Comparison of ENCODE assay signal across 8 cellular contexts in the genomic region with DNA sequence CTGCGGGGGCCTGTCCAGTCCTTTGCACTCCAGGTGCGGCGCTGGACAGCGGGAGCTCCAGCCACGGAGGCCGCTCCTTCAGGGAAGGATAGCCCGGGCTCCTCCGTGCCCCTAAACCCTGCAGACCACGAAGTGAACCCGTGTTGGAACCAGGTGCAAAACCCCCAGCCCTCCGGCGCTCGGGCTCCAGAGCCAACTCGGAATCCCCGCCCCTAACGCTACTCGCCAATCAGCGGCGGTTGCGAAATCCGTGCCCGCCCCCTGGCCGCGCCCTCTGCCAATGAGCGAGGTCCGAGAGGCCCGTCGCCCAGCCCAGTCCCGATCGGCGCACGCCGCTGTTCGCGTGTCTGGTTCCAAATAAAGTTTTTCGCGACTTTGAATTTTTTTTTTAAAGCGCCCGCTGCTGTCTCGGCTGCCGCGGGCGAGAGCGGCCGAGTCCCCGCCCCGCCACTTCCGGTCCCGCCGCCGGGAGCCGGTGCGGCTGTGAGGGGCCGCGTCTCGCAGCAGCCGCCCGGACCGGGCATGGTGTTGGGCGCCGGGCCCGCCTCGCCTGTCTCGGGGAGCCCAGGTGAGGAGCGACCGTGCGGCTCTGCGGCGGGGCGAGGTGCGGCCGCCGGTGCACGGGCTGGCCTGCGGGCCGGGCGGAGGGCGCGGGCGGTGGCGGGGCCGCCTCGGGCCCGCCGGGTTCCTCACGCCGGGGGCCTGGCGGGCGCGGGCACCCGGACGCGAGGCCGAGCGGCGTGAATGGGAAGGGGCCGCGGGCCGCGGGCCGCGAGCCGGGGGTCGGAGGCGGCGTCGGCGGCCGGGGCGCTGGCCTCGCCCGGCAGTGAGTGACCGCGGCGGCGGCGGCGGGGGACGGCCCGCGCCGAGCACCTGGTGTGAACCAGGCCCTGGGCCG. TPM values are rescaled to one million over a fixed set of nuclear protein-coding genes. Genes with fewer than 3 reads are reported as not detected.
A peak's percentile ranks its signal among the peaks of the same experiment; 100 is the strongest.
DNase-seq lines count a peak whose midpoint lies in the region; ATAC-seq, FAIRE-seq and TF ChIP-seq lines count a peak whose summit lies in the region.

UBE2F (plus strand) TSS at position 450 of the 898 bp plus-strand sequence. CDS start 6,094 bp downstream, outside the sequence.

- peak; percentile 98 for DNase-seq in GM12892 (ENCODE audit: insufficient read length)
- peak; percentile 54 for DNase-seq in NCI-H1436 treated with DMSO at 0.1 percent for 48 hours (lab: John Stamatoyannopoulos, UW)
- DNase-seq in amniotic epithelial cell (ENCODE audit: low read depth) = peak; percentile 95
- DNase-seq in left cardiac atrium = peak; percentile 98
- peak; percentile 97 for DNase-seq in progenitor cell of endocrine pancreas (ENCODE audit: low spot score, unreplicated experiment)
- DNase-seq in ureter (ENCODE audit: low spot score) = peak; percentile 98

- peaks cover 20% of the 10 kb centered on the region for H3K4me1 Mint-ChIP-seq in progenitor cell of endocrine pancreas (ENCODE audit: low read depth)

- FAIRE-seq in GM12892 (lab: Jason Lieb, UNC) = peak; percentile 91

- peak within 1 kb of the TSS; percentile 93 for H3K27ac Mint-ChIP-seq in progenitor cell of endocrine pancreas

- peaks cover 2% of the 10 kb centered on the region for H3K36me3 Mint-ChIP-seq in progenitor cell of endocrine pancreas (ENCODE audit: insufficient read depth)

- H3K9me3 Mint-ChIP-seq in progenitor cell of endocrine pancreas (ENCODE audit: low read depth) = peaks cover 4% of the 10 kb centered on the region

- no peaks in the 10 kb centered on the region for H3K27me3 Mint-ChIP-seq in progenitor cell of endocrine pancreas

- ATAC-seq in HG02840 (IDR thresholded peaks at IDR 0.05; ENCODE audit: low FRiP score, unreplicated experiment) (peak; percentile 96), left cardiac atrium (peak; percentile 97)

- peak within 1 kb of the TSS; percentile 86 for H3K4me3 Mint-ChIP-seq in progenitor cell of endocrine pancreas (ENCODE audit: low read depth)

- no peak for TF ChIP-seq CTCF in progenitor cell of endocrine pancreas (IDR thresholded peaks at IDR 0.05; ENCODE audit: unreplicated experiment)

- intact Hi-C loops in T-helper 1 cell treated with Interleukin-12 subunit alpha and Interleukin-12 subunit beta and Interleukin-4 antibody, amounts not matched to agents 30 ng/mL and 1 ng/mL, for 36 hours (cut with micrococcal nuclease) = loop anchor here (1.0 to 5.0 kb wide), 5 partner anchors 69 to 460 kb away; partner anchors contain the start of genes ASB1 and TRAF3IP1
- intact Hi-C loops in left cardiac atrium (cut with DNase I) = no loop called here

- TF ChIP-seq POLR2A in GM12892 (IDR thresholded peaks at IDR 0.05; ENCODE audit: low read depth, low read length) = peak; percentile 55; the same call in 1 of the 2 replicates

RNA-seq across cellular contexts. Expression of gene UBE2F, which starts in this region (rescaled TPM):
- 16.0 TPM for polyA plus RNA-seq in GM12892 (2012; ENCODE audit: missing spikeins)
- total RNA-seq in T-helper 1 cell treated with Interleukin-12 subunit alpha and Interleukin-12 subunit beta and Interleukin-4 antibody, amounts not matched to agents 30 ng/mL and 1 ng/mL, for 36 hours = 76.0 and 79.1 TPM in 2 replicates
- total RNA-seq in left cardiac atrium (10 to 100 TPM; 66.1 to 87.8 TPM), progenitor cell of endocrine pancreas (38.6 and 47.9 TPM in 2 replicates), ureter (44.4 TPM)

Comparison
In these comparisons a context has a peak if more than half of its experiments do, and no peak if none do; other contexts are left out.
1. Peak in every context shown above with its lines: DNase-seq and ATAC-seq.